In genomic region chr20:31562241-31562640, GRCh38 we compare ENCODE assay signal across 12 cellular contexts. TPM values are rescaled to one million over a fixed set of nuclear protein-coding genes. Genes with fewer than 3 reads are reported as not detected.
DNase-seq lines count a peak whose midpoint lies in the region; ATAC-seq, FAIRE-seq and TF ChIP-seq lines count a peak whose summit lies in the region.
"Had no signal": no experiment of that assay in that cellular context is flagged by ENCODE, and none has a peak within 500 bp of the region (broad histone marks: within the 10 kb centered on the region; RNA-seq: fewer than 3 reads in every experiment).

No MANE protein-coding gene starts in this region.

- H3K36me3 ChIP-seq in mammary epithelial cell (ENCODE audit: insufficient read depth, low read length) (peaks cover 2% of the 10 kb centered on the region), Peyer's patch (peaks cover 0 to 33% (median 0%) of the 10 kb centered on the region in 3 donors), keratinocyte (ENCODE audit: control insufficient read depth in 2 of 2, extremely low read depth in 1 of 2, insufficient read depth in 2 of 2, low read length in 2 of 2) (peaks cover 16 to 29% of the 10 kb centered on the region in 2 experiments), transverse colon (peaks cover 0 to 20% (median 3%) of the 10 kb centered on the region in 4 donors)

- H3K9me3 Mint-ChIP-seq in MCF 10A (ENCODE audit: unreplicated experiment), result no peaks in the 10 kb centered on the region

- no peaks in the 10 kb centered on the region for H3K9me1 ChIP-seq in keratinocyte (ENCODE audit: control insufficient read depth, extremely low read depth, insufficient read depth, low read length)

- no peak overlapping the region for H2AFZ ChIP-seq in mammary epithelial cell (ENCODE audit: low read depth, low read length)
- H2AFZ ChIP-seq in keratinocyte (ENCODE audit: control insufficient read depth, low read length), result no peak overlapping the region

- no TSS peak for BruUV-seq in mammary epithelial cell (replicated peaks; lab: Mats Ljungman, UMichigan)
- no TSS peak for BruUV-seq in MCF 10A (replicated peaks; lab: Mats Ljungman, UMichigan)

- no peak overlapping the region for H3K4me3 ChIP-seq in mammary epithelial cell (replicated peaks in 1 of 3; ENCODE audit: insufficient read depth in 1 of 3, low read depth in 2 of 3, low read length in 3 of 3)
- no peak overlapping the region for H3K4me3 ChIP-seq in Peyer's patch
- H3K4me3 ChIP-seq in keratinocyte (ENCODE audit: control insufficient read depth in 2 of 3, extremely low read depth in 1 of 3, insufficient read depth in 2 of 3, low read depth in 1 of 3, low read length in 3 of 3), result no peak overlapping the region
- H3K4me3 ChIP-seq in transverse colon, result no peak overlapping the region
- H3K4me3 ChIP-seq: upper lobe of right lung had no signal

- no peak overlapping the region for H3K27ac Mint-ChIP-seq in MCF 10A (ENCODE audit: low read depth, unreplicated experiment)
- H3K27ac Mint-ChIP-seq: activated CD8-positive, alpha-beta T cell treated with anti-CD3 and anti-CD28 coated beads, Interleukin-2, amount 10 ng/mL, durations not matched to agents 7 days and 5 days had no signal

- H3K9me3 ChIP-seq in mammary epithelial cell (replicated peaks; ENCODE audit: insufficient read depth, low read length), result no peaks in the 10 kb centered on the region
- H3K9me3 ChIP-seq in Peyer's patch, result no peaks in the 10 kb centered on the region
- no peaks in the 10 kb centered on the region for H3K9me3 ChIP-seq in keratinocyte (ENCODE audit: control insufficient read depth, low read depth, low read length)
- no peaks in the 10 kb centered on the region for H3K9me3 ChIP-seq in transverse colon
- H3K9me3 ChIP-seq: upper lobe of right lung had no signal

- H3K9ac ChIP-seq in mammary epithelial cell (ENCODE audit: insufficient read depth, low read length) (no peak overlapping the region), keratinocyte (ENCODE audit: control insufficient read depth, extremely low read depth, insufficient read depth, low read length) (peak overlapping the region; percentile 74)

- WGBS in mammary epithelial cell (ENCODE audit: low coverage, missing lambda C conversion rate), result 71% methylated on average over 1 of the region's 1 CpG
- 58% methylated on average over 1 of the region's 1 CpG; no CpG with 5 or more reads in 1 of the 2 donors for WGBS in transverse colon (ENCODE audit: low coverage in 1 of 2), 2 donors

- no peaks in the 10 kb centered on the region for H3K27me3 Mint-ChIP-seq in MCF 10A (ENCODE audit: insufficient read depth, unreplicated experiment)

- TF ChIP-seq POLR2A in Peyer's patch (IDR thresholded peaks at IDR 0.05), result no peak
- no peak for TF ChIP-seq POLR2A in transverse colon (IDR thresholded peaks at IDR 0.05)

- ATAC-seq in left lobe of liver, result no peak

- peaks cover 72% of the 10 kb centered on the region for H3K36me3 Mint-ChIP-seq in MCF 10A (ENCODE audit: insufficient read depth, unreplicated experiment)

- dilution Hi-C loops in mammary epithelial cell (cut with HindIII; ENCODE audit: low sequenced_read_pairs), result loop anchor here (25.0 kb wide), 1 partner anchor 150 kb away; the partner anchor contains the start of gene BCL2L1
- dilution Hi-C loops in keratinocyte (cut with MboI; ENCODE audit: extremely low pct_ligation_motif_present, low sequenced_read_pairs), result no loop called here

- H3K4me1 ChIP-seq in mammary epithelial cell (ENCODE audit: insufficient read depth, low read length), result peaks cover 70% of the 10 kb centered on the region
- peaks cover 0 to 30% (median 0%) of the 10 kb centered on the region in 4 donors for H3K4me1 ChIP-seq in Peyer's patch
- H3K4me1 ChIP-seq in keratinocyte (ENCODE audit: control insufficient read depth, extremely low read depth, insufficient read depth, low read length), result peaks cover 62% of the 10 kb centered on the region
- H3K4me1 ChIP-seq in transverse colon, result peaks cover 5 to 37% (median 16%) of the 10 kb centered on the region in 4 donors

- intact Hi-C loops in mammary epithelial cell (cut with micrococcal nuclease) (loop anchor here (5.0 kb wide), 2 partner anchors 45 to 175 kb away; partner anchors contain the start of gene TPX2), MCF 10A (cut with micrococcal nuclease) (no loop called here), transverse colon (cut with DNase I; ENCODE audit: low total_unique reads) (loop anchor here (2.0 kb wide), 1 partner anchor 51 kb away; no protein-coding TSS in a partner anchor)

- H4K20me1 ChIP-seq in mammary epithelial cell (ENCODE audit: insufficient read depth, low read length), result no peaks in the 10 kb centered on the region
- peaks cover under 1% of the 10 kb centered on the region for H4K20me1 ChIP-seq in keratinocyte (ENCODE audit: control insufficient read depth, extremely low read depth, insufficient read depth, low read length)

- H3K4me2 ChIP-seq in mammary epithelial cell (ENCODE audit: insufficient read depth, low read depth, low read length), result no peak overlapping the region
- H3K4me2 ChIP-seq in keratinocyte (ENCODE audit: control insufficient read depth, extremely low read depth, insufficient read depth, low read depth, low read length), result peak overlapping the region; percentile 54

- peak overlapping the region; percentile 93 for H3K27ac ChIP-seq in mammary epithelial cell (ENCODE audit: insufficient read depth, low read depth, low read length)
- peak overlapping the region in 3 of 4 donors; percentile 42 to 89 (median 84) for H3K27ac ChIP-seq in Peyer's patch
- H3K27ac ChIP-seq in keratinocyte (ENCODE audit: control insufficient read depth, insufficient read depth, low read length), result peak overlapping the region; percentile 97
- peak overlapping the region in 3 of 4 donors; percentile 4 to 56 (median 38) for H3K27ac ChIP-seq in transverse colon
- H3K27ac ChIP-seq: brain microvascular endothelial cell, upper lobe of right lung had no signal

- in situ Hi-C loops in mammary epithelial cell (cut with MboI; ENCODE audit: low sequenced_read_pairs in 2 of 2), result loop anchor here (5.0 to 25.0 kb wide), 2 partner anchors 45 to 150 kb away; partner anchors contain the start of genes ID1 (in 2 of the 2) and BCL2L1 (in 1 of the 2)
- in situ Hi-C loops in transverse colon (cut with MboI; ENCODE audit: low pct_ligation_motif_present in 1 of 4, low pct_unique_long_range_greater_than_20kb in 1 of 4, low sequenced_read_pairs in 3 of 4), result loop anchor here (5.0 to 25.0 kb wide), 3 partner anchors 50 to 175 kb away; partner anchors contain the start of gene TPX2 (in 1 of the 4)

- no peak for TF ChIP-seq EP300 in transverse colon (IDR thresholded peaks at IDR 0.05; ENCODE audit: low read depth)

- TF ChIP-seq CTCF in mammary epithelial cell (conservative IDR thresholded peaks at IDR 0.05 in 1 of 2, IDR thresholded peaks at IDR 0.05 in 1 of 2; ENCODE audit: extremely low read depth in 1 of 2, insufficient read depth in 1 of 2, low read depth in 1 of 2, low read length in 2 of 2), result no peak
- TF ChIP-seq CTCF in MCF 10A (IDR thresholded peaks at IDR 0.05; ENCODE audit: unreplicated experiment), result no peak
- no peak for TF ChIP-seq CTCF in Peyer's patch (IDR thresholded peaks at IDR 0.05)
- TF ChIP-seq CTCF in keratinocyte (optimal IDR thresholded peaks at IDR 0.05 in 1 of 3, IDR thresholded peaks at IDR 0.05 in 1 of 3, conservative IDR thresholded peaks at IDR 0.05 in 1 of 3; ENCODE audit: extremely low read depth in 1 of 3, insufficient read depth in 2 of 3, low read length in 3 of 3), result no peak
- TF ChIP-seq CTCF in transverse colon (IDR thresholded peaks at IDR 0.05), result no peak

- H3K79me2 ChIP-seq in mammary epithelial cell (ENCODE audit: insufficient read depth, low read length) (no peaks in the 10 kb centered on the region), keratinocyte (ENCODE audit: control insufficient read depth, insufficient read depth, low read length) (no peaks in the 10 kb centered on the region)

- peak; percentile 92 for FAIRE-seq in keratinocyte (lab: Jason Lieb, UNC)
- FAIRE-seq: frontal cortex had no signal

- no peak overlapping the region for H3K4me3 Mint-ChIP-seq in MCF 10A (ENCODE audit: unreplicated experiment)
- H3K4me3 Mint-ChIP-seq: activated CD8-positive, alpha-beta T cell treated with anti-CD3 and anti-CD28 coated beads, Interleukin-2, amount 10 ng/mL, durations not matched to agents 7 days and 5 days had no signal

- DNase-seq in mammary epithelial cell, result no peak
- DNase-seq in MCF 10A (ENCODE audit: unreplicated experiment), result no peak
- DNase-seq in Peyer's patch, result no peak
- DNase-seq in keratinocyte (ENCODE audit: low read depth, low spot score), result no peak
- no peak for DNase-seq in transverse colon
- DNase-seq in NCI-H82 (lab: John Stamatoyannopoulos, UW), result no peak
- DNase-seq in NCI-H146 (lab: John Stamatoyannopoulos, UW), result no peak
- no peak for DNase-seq in left lobe of liver (ENCODE audit: low spot score)

- H3K4me1 Mint-ChIP-seq in MCF 10A (ENCODE audit: insufficient read depth, unreplicated experiment), result peaks cover 36% of the 10 kb centered on the region

- H3K27me3 ChIP-seq in mammary epithelial cell (ENCODE audit: insufficient read depth, low read length) (no peaks in the 10 kb centered on the region), Peyer's patch (no peaks in the 10 kb centered on the region), keratinocyte (ENCODE audit: control insufficient read depth, extremely low read depth, insufficient read depth, low read length) (no peaks in the 10 kb centered on the region), transverse colon (no peaks in the 10 kb centered on the region)
- H3K27me3 ChIP-seq: brain microvascular endothelial cell, upper lobe of right lung had no signal

- CTCF ChIA-PET in mammary epithelial cell (lab: Charles Lee; ENCODE audit: low non-redundant PET), result interaction anchor here (0.7 to 1.6 kb wide), 2 partner anchors 49 to 137 kb away, joined by 3 to 29 read pairs; no protein-coding TSS in a partner anchor
- CTCF ChIA-PET in MCF 10A (lab: Yijun Ruan, JAX), result interaction anchor here (0.5 to 31.0 kb wide), 34 partner anchors 9 to 475 kb away, joined by 3 to 1902 read pairs (median 4); partner anchors contain the start of genes BCL2L1 and ID1

- POLR2A ChIA-PET in MCF 10A (lab: Yijun Ruan, JAX), result interaction anchor here (0.5 to 30.6 kb wide), 13 partner anchors 9 to 166 kb away, joined by 3 to 1321 read pairs (median 4); partner anchors contain the start of genes BCL2L1 and ID1

RNA-seq across cellular contexts. Expression of gene ID1, which starts 42.8 kb away (rescaled TPM):
- 10 to 100 TPM; 66.2 to 86.1 TPM for total RNA-seq in mammary epithelial cell
- 206 TPM for polyA plus RNA-seq in mammary epithelial cell
- polyA minus RNA-seq in mammary epithelial cell, result 20.0 TPM
- 35.7 and 38.4 TPM in 2 replicates for total RNA-seq in MCF 10A (2022)
- 100 to 1,000 TPM; 408 to 760 (median 570) TPM for total RNA-seq in Peyer's patch
- 24.4 to 40.8 TPM (median 33.0 TPM) in 3 replicates for polyA plus RNA-seq in keratinocyte
- polyA plus RNA-seq in keratinocyte (2011; ENCODE audit: low read depth), result 34.7 TPM
- polyA plus RNA-seq in keratinocyte (2011; cell fraction: cytosol; rRNA removed), result 10.6 and 31.2 TPM in 2 replicates
- 42.7 and 42.9 TPM in 2 replicates for polyA plus RNA-seq in keratinocyte (2011; cell fraction: nucleus; rRNA removed)
- 28.1 and 65.4 TPM in 2 replicates for polyA plus RNA-seq in keratinocyte (2012; ENCODE audit: low replicate concordance)
- 8.9 to 12.6 TPM (median 9.4 TPM) in 3 replicates for polyA minus RNA-seq in keratinocyte
- polyA minus RNA-seq in keratinocyte (2011; cell fraction: cytosol; rRNA and poly(A)+ RNA removed), result 68.7 TPM
- polyA minus RNA-seq in keratinocyte (2011; cell fraction: nucleus; rRNA and poly(A)+ RNA removed), result 23.6 and 35.0 TPM in 2 replicates
- 1,000 to 10,000 TPM in 1 of 4 donors, 100 to 1,000 TPM in 3; 516 to 1,015 (median 933) TPM for total RNA-seq in transverse colon
- total RNA-seq in left lobe of liver, result 37.2 TPM

RNA-seq across cellular contexts. Expression of gene HM13, which starts 48.0 kb away (rescaled TPM):
- total RNA-seq in mammary epithelial cell, result 100 to 1,000 TPM in 1 of 2 donors, 10 to 100 TPM in 1; 65.2 to 184 TPM
- 160 TPM for polyA plus RNA-seq in mammary epithelial cell
- 137 TPM for polyA minus RNA-seq in mammary epithelial cell
- 276 and 338 TPM in 2 replicates for total RNA-seq in MCF 10A (2022)
- 10 to 100 TPM; 38.9 to 97.4 (median 56.3) TPM for total RNA-seq in Peyer's patch
- 127 to 175 TPM (median 151 TPM) in 3 replicates for polyA plus RNA-seq in keratinocyte
- 34.0 TPM for polyA plus RNA-seq in keratinocyte (2011; ENCODE audit: low read depth)
- 104 and 122 TPM in 2 replicates for polyA plus RNA-seq in keratinocyte (2011; cell fraction: cytosol; rRNA removed)
- 200 and 213 TPM in 2 replicates for polyA plus RNA-seq in keratinocyte (2011; cell fraction: nucleus; rRNA removed)
- polyA plus RNA-seq in keratinocyte (2012; ENCODE audit: low replicate concordance), result 96.2 and 142 TPM in 2 replicates
- polyA minus RNA-seq in keratinocyte, result 97.9 to 155 TPM (median 134 TPM) in 3 replicates
- 158 TPM for polyA minus RNA-seq in keratinocyte (2011; cell fraction: cytosol; rRNA and poly(A)+ RNA removed)
- 124 and 148 TPM in 2 replicates for polyA minus RNA-seq in keratinocyte (2011; cell fraction: nucleus; rRNA and poly(A)+ RNA removed)
- 10 to 100 TPM; 38.4 to 86.0 (median 63.4) TPM for total RNA-seq in transverse colon
- total RNA-seq in left lobe of liver, result 147 TPM

Comparison
In these comparisons a context has a peak if more than half of its experiments do, and no peak if none do; other contexts are left out.
1. H3K27ac ChIP-seq: peak in every context shown above with its lines; median percentile 97 in keratinocyte; 93 in mammary epithelial cell; 84 in Peyer's patch; 38 in transverse colon.
2. RNA of gene ID1, which starts 42.8 kb away (total RNA-seq): 516 to 1,015 TPM in transverse colon and 408 to 760 TPM in Peyer's patch; 66.2 to 86.1 TPM in mammary epithelial cell, 37.2 TPM in left lobe of liver (single experiment) and 35.7 to 38.4 TPM in MCF 10A; every median in the first group is over 4 times any median in the second.